24 cellular contexts compared by ENCODE assay signal in the genomic region with DNA sequence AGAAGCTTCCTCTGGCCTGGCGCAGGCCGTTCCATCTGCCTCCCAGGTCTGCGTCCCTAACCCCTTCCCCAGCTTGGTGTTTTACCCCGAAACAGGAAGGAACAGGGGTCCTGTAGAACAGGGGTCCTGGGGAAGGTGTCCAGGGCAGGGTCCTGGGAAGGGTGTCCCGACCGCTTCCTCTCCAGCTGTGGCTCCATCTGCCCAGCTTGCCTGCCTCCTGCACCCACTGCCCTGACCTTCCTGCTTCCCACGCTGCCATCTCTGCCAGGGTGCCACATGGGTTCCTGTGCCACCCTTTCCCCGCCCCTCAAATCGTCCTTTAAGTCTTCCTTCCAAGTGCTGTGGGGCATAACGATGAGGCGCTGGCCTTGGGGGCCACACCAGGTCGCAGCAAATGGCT. TPM values are rescaled to one million over a fixed set of nuclear protein-coding genes. Genes with fewer than 3 reads are reported as not detected.
"Had no signal": no experiment of that assay in that cellular context is flagged by ENCODE, and none has a peak within 500 bp of the region (broad histone marks: within the 10 kb centered on the region; RNA-seq: fewer than 3 reads in every experiment).

No MANE protein-coding gene starts in this region.

- H3K4me3 ChIP-seq: mucosa of descending colon, skin epidermis, thoracic aorta had no signal

- ATAC-seq: activated CD8-positive, alpha-beta memory T cell treated with anti-CD3 and anti-CD28 coated beads, Interleukin-2, amount 10 ng/mL, durations not matched to agents 7 days and 5 days; activated naive CD8-positive, alpha-beta T cell treated with anti-CD3 and anti-CD28 coated beads, Interleukin-2, amount 50 U/mL, for 24 hours; left ventricle myocardium superior; mucosa of descending colon; naive thymus-derived CD4-positive, alpha-beta T cell; stimulated activated memory B cell treated with anti-CD40 and anti-IgM and Interleukin-4, amounts not matched to agents 10 μg/mL and 1 μg/mL and 100 μg/mL, for 72 hours; T-cell had no signal

- H3K27ac ChIP-seq: skin epidermis, thoracic aorta had no signal

- FAIRE-seq: endometrium, frontal cortex had no signal

- H3K4me3 Mint-ChIP-seq: activated B cell treated with CpG ODN at 0.5 μM for 24 hours; activated CD4-positive, alpha-beta memory T cell treated with anti-CD3 and anti-CD28 coated beads, Interleukin-2, amount 10 ng/mL, durations not matched to agents 7 days and 5 days; activated CD8-positive, alpha-beta memory T cell treated with anti-CD3 and anti-CD28 coated beads, Interleukin-2, amount 10 ng/mL, durations not matched to agents 7 days and 5 days; activated naive CD4-positive, alpha-beta T cell treated with anti-CD3 and anti-CD28 coated beads for 36 hours; activated naive CD8-positive, alpha-beta T cell treated with anti-CD3 and anti-CD28 coated beads, Interleukin-2, amount 50 U/mL, for 24 hours; brain; central memory CD8-positive, alpha-beta T cell; naive thymus-derived CD4-positive, alpha-beta T cell; stimulated activated memory B cell treated with anti-CD40 and anti-IgM and Interleukin-4, amounts not matched to agents 10 μg/mL and 1 μg/mL and 100 μg/mL, for 72 hours; T-cell had no signal

- H3K27ac Mint-ChIP-seq: activated B cell treated with CpG ODN at 0.5 μM for 24 hours; activated CD4-positive, alpha-beta memory T cell treated with anti-CD3 and anti-CD28 coated beads, Interleukin-2, amount 10 ng/mL, durations not matched to agents 7 days and 5 days; activated CD8-positive, alpha-beta memory T cell treated with anti-CD3 and anti-CD28 coated beads, Interleukin-2, amount 10 ng/mL, durations not matched to agents 7 days and 5 days; activated naive CD4-positive, alpha-beta T cell treated with anti-CD3 and anti-CD28 coated beads for 36 hours; activated naive CD8-positive, alpha-beta T cell treated with anti-CD3 and anti-CD28 coated beads, Interleukin-2, amount 50 U/mL, for 24 hours; activated T-helper 2 cell treated with anti-CD3 and anti-CD28 coated beads, Interferon-gamma antibody, Interleukin-2, Interleukin-4, amounts not matched to agents 10 μg/mL and 5 μg/mL and 100 μg/mL, durations not matched to agents 14 hours and 24 hours and 36 hours; stimulated activated memory B cell treated with anti-CD40 and anti-IgM and Interleukin-4, amounts not matched to agents 10 μg/mL and 1 μg/mL and 100 μg/mL, for 72 hours had no signal

- H3K9me3 ChIP-seq: mucosa of descending colon, thoracic aorta had no signal

- H3K9me3 Mint-ChIP-seq: activated B cell treated with CpG ODN at 0.5 μM for 24 hours; activated CD4-positive, alpha-beta memory T cell treated with anti-CD3 and anti-CD28 coated beads, Interleukin-2, amount 10 ng/mL, durations not matched to agents 7 days and 5 days; activated naive CD4-positive, alpha-beta T cell treated with anti-CD3 and anti-CD28 coated beads for 36 hours; activated naive CD8-positive, alpha-beta T cell treated with anti-CD3 and anti-CD28 coated beads, Interleukin-2, amount 50 U/mL, for 24 hours; activated T-helper 2 cell treated with anti-CD3 and anti-CD28 coated beads, Interferon-gamma antibody, Interleukin-2, Interleukin-4, amounts not matched to agents 10 μg/mL and 5 μg/mL and 100 μg/mL, durations not matched to agents 14 hours and 24 hours and 36 hours; brain; central memory CD8-positive, alpha-beta T cell; naive thymus-derived CD4-positive, alpha-beta T cell; stimulated activated memory B cell treated with anti-CD40 and anti-IgM and Interleukin-4, amounts not matched to agents 10 μg/mL and 1 μg/mL and 100 μg/mL, for 72 hours; T-cell had no signal

- DNase-seq: activated B cell treated with CpG ODN at 0.5 μM for 24 hours; activated CD4-positive, alpha-beta memory T cell treated with anti-CD3 and anti-CD28 coated beads, Interleukin-2, amount 10 ng/mL, durations not matched to agents 7 days and 5 days; activated CD4-positive, alpha-beta T cell treated with anti-CD3 and anti-CD28 coated beads for 4 hours; activated CD8-positive, alpha-beta memory T cell treated with anti-CD3 and anti-CD28 coated beads, Interleukin-2, amount 10 ng/mL, durations not matched to agents 7 days and 5 days; activated naive CD4-positive, alpha-beta T cell treated with anti-CD3 and anti-CD28 coated beads for 36 hours; activated naive CD8-positive, alpha-beta T cell treated with anti-CD3 and anti-CD28 coated beads, Interleukin-2, amount 50 U/mL, for 24 hours; anterior cingulate cortex; cortex of kidney; mesenchymal stem cell; mucosa of descending colon; naive thymus-derived CD4-positive, alpha-beta T cell; retina; stimulated activated CD4-positive, alpha-beta T cell treated with anti-CD3 and anti-CD28 coated beads, Interleukin-4, amount 100 ng/mL, for 24 hours; T-cell; T-helper 9 cell had no signal

- H3K27me3 Mint-ChIP-seq: activated B cell treated with CpG ODN at 0.5 μM for 24 hours had no signal

RNA-seq across cellular contexts. Expression of gene WDR86, which starts 32.4 kb away (rescaled TPM):
- total RNA-seq: activated naive CD4-positive, alpha-beta T cell treated with anti-CD3 and anti-CD28 coated beads for 36 hours; activated T-helper 2 cell treated with anti-CD3 and anti-CD28 coated beads, Interferon-gamma antibody, Interleukin-2, Interleukin-4, amounts not matched to agents 10 μg/mL and 5 μg/mL and 100 μg/mL, durations not matched to agents 14 hours and 24 hours and 36 hours had no signal
